In the genomic region with DNA sequence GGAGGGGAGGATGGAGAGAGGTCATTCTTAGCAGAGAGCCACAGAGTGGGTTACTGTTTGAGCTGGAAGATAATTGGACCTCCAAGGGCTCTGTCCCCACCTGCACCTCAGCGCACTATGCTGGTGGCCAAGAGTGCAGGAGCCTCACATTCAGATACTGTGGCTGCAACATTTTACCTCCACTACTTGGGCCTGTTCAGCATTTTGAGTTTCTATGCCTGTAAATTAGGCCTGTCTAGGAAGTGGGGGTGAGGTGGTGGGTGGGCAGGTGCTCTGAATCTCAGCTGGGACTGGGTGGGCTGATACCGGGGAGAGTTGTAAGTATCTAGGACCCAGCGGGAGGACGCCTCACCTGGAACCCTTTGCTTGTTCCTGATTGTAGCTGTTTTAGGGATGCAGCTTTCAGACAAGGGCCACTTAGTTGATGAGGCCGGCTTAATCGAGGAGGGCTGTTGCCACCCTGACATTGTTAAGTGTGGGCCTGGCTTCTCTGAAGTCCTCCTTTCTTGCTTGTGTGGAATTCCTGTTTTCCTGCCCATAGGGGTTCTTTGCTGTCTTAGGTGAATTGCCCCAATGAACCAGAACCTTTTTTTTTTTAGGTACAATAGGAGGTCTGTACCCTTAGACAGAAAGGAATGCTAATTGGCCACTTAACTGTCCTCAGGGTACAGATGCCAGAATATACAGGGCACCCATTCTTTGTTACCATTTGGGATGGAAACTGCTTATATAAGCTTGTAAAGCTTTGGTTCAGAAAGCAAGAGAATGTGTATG, we compare ENCODE assay signal across 9 cellular contexts.
A peak's percentile ranks its signal among the peaks of the same experiment; 100 is the strongest.
DNase-seq lines count a peak whose midpoint lies in the region; ATAC-seq and TF ChIP-seq lines count a peak whose summit lies in the region.
"Had no signal": no experiment of that assay in that cellular context is flagged by ENCODE, and none has a peak within 500 bp of the region (broad histone marks: within the 10 kb centered on the region; RNA-seq: fewer than 3 reads in every experiment).

No MANE protein-coding gene starts in this region.

- no peak for TF ChIP-seq EP300 in suprapubic skin (IDR thresholded peaks at IDR 0.05)

- no peaks in the 10 kb centered on the region for H3K27me3 Mint-ChIP-seq in activated CD4-positive, alpha-beta T cell treated with anti-CD3 and anti-CD28 coated beads, Interleukin-2, amount 10 ng/mL, durations not matched to agents 24 days and 14 days
- H3K27me3 Mint-ChIP-seq in activated T-helper 1 cell treated with anti-CD3 and anti-CD28 coated beads, Interleukin-12 subunit alpha, Interleukin-12 subunit beta, Interleukin-2, Interleukin-4 antibody, amounts not matched to agents 30 ng/mL and 10 ng/mL and 1 ng/mL, durations not matched to agents 14 hours and 24 hours and 36 hours (ENCODE audit: insufficient read depth), result no peaks in the 10 kb centered on the region

- H3K9me3 ChIP-seq in left lung, result no peaks in the 10 kb centered on the region
- no peaks in the 10 kb centered on the region for H3K9me3 ChIP-seq in suprapubic skin

- no peaks in the 10 kb centered on the region for H3K9me3 Mint-ChIP-seq in activated CD4-positive, alpha-beta T cell treated with anti-CD3 and anti-CD28 coated beads, Interleukin-2, amount 10 ng/mL, durations not matched to agents 24 days and 14 days
- no peaks in the 10 kb centered on the region for H3K9me3 Mint-ChIP-seq in activated T-helper 1 cell treated with anti-CD3 and anti-CD28 coated beads, Interleukin-12 subunit alpha, Interleukin-12 subunit beta, Interleukin-2, Interleukin-4 antibody, amounts not matched to agents 30 ng/mL and 10 ng/mL and 1 ng/mL, durations not matched to agents 14 hours and 24 hours and 36 hours

- WGBS in suprapubic skin, result 89% methylated on average over 6 of the region's 6 CpGs

- peaks cover 52 to 72% of the 10 kb centered on the region in 2 donors for H3K4me1 ChIP-seq in left lung
- peaks cover 84% of the 10 kb centered on the region for H3K4me1 ChIP-seq in suprapubic skin

- intact Hi-C loops in activated CD4-positive, alpha-beta T cell treated with anti-CD3 and anti-CD28 coated beads, Interleukin-2, amount 10 ng/mL, durations not matched to agents 24 days and 14 days (cut with micrococcal nuclease), result loop anchor here (5.0 kb wide), 1 partner anchor 82 kb away; a partner anchor contains a TSS
- intact Hi-C loops in activated T-helper 1 cell treated with anti-CD3 and anti-CD28 coated beads, Interleukin-12 subunit alpha, Interleukin-12 subunit beta, Interleukin-2, Interleukin-4 antibody, amounts not matched to agents 30 ng/mL and 10 ng/mL and 1 ng/mL, durations not matched to agents 14 hours and 24 hours and 36 hours (cut with micrococcal nuclease), result loop anchor here (5.0 kb wide), 1 partner anchor 127 kb away; no protein-coding TSS in a partner anchor
- intact Hi-C loops in left lung (cut with DNase I), result no loop called here

- H3K36me3 ChIP-seq in left lung (no peaks in the 10 kb centered on the region), suprapubic skin (no peaks in the 10 kb centered on the region)

- ATAC-seq in left lung, result no peak
- ATAC-seq in GM19463 (IDR thresholded peaks at IDR 0.05; ENCODE audit: unreplicated experiment), result no peak

- peak overlapping the region; percentile 93 for H3K27ac Mint-ChIP-seq in activated CD4-positive, alpha-beta T cell treated with anti-CD3 and anti-CD28 coated beads, Interleukin-2, amount 10 ng/mL, durations not matched to agents 24 days and 14 days
- H3K27ac Mint-ChIP-seq in activated T-helper 1 cell treated with anti-CD3 and anti-CD28 coated beads, Interleukin-12 subunit alpha, Interleukin-12 subunit beta, Interleukin-2, Interleukin-4 antibody, amounts not matched to agents 30 ng/mL and 10 ng/mL and 1 ng/mL, durations not matched to agents 14 hours and 24 hours and 36 hours, result peak overlapping the region; percentile 97

- TF ChIP-seq POLR2A in suprapubic skin (IDR thresholded peaks at IDR 0.05), result no peak

- H3K4me3 Mint-ChIP-seq in activated CD4-positive, alpha-beta T cell treated with anti-CD3 and anti-CD28 coated beads, Interleukin-2, amount 10 ng/mL, durations not matched to agents 24 days and 14 days, result peak overlapping the region; percentile 73
- H3K4me3 Mint-ChIP-seq in activated T-helper 1 cell treated with anti-CD3 and anti-CD28 coated beads, Interleukin-12 subunit alpha, Interleukin-12 subunit beta, Interleukin-2, Interleukin-4 antibody, amounts not matched to agents 30 ng/mL and 10 ng/mL and 1 ng/mL, durations not matched to agents 14 hours and 24 hours and 36 hours, result peak overlapping the region; percentile 57

- H3K4me1 Mint-ChIP-seq in activated CD4-positive, alpha-beta T cell treated with anti-CD3 and anti-CD28 coated beads, Interleukin-2, amount 10 ng/mL, durations not matched to agents 24 days and 14 days, result peaks cover 75% of the 10 kb centered on the region
- peaks cover 88% of the 10 kb centered on the region for H3K4me1 Mint-ChIP-seq in activated T-helper 1 cell treated with anti-CD3 and anti-CD28 coated beads, Interleukin-12 subunit alpha, Interleukin-12 subunit beta, Interleukin-2, Interleukin-4 antibody, amounts not matched to agents 30 ng/mL and 10 ng/mL and 1 ng/mL, durations not matched to agents 14 hours and 24 hours and 36 hours (ENCODE audit: low read depth)

- DNase-seq in activated CD4-positive, alpha-beta T cell treated with anti-CD3 and anti-CD28 coated beads, Interleukin-2, amount 10 ng/mL, durations not matched to agents 24 days and 14 days, result no peak
- DNase-seq in activated CD4-positive, alpha-beta T cell treated with anti-CD3 and anti-CD28 coated beads for 4 hours, result no peak
- no peak for DNase-seq in activated T-helper 1 cell treated with anti-CD3 and anti-CD28 coated beads, Interleukin-12 subunit alpha, Interleukin-12 subunit beta, Interleukin-2, Interleukin-4 antibody, amounts not matched to agents 30 ng/mL and 10 ng/mL and 1 ng/mL, durations not matched to agents 14 hours and 24 hours and 36 hours (ENCODE audit: low spot score)
- DNase-seq in left lung (no peak), suprapubic skin (ENCODE audit: low spot score in 2 of 2) (no peak), SHP77 (lab: John Stamatoyannopoulos, UW) (no peak)
- DNase-seq in stimulated activated CD4-positive, alpha-beta T cell treated with anti-CD3 and anti-CD28 coated beads, Interleukin-12 subunit alpha, Interleukin-12 subunit beta, amount 100 ng/mL, for 4 hours, result no peak
- DNase-seq: activated gamma-delta T cell treated with Interleukin-2 at 50 U/mL for 16 hours had no signal

- H3K27ac ChIP-seq in left lung, result peak overlapping the region; percentile 65 to 78
- peak overlapping the region; percentile 32 for H3K27ac ChIP-seq in suprapubic skin

- H3K27me3 ChIP-seq in left lung (no peaks in the 10 kb centered on the region), suprapubic skin (no peaks in the 10 kb centered on the region)

- TF ChIP-seq CTCF in left lung (IDR thresholded peaks at IDR 0.05) (no peak), suprapubic skin (IDR thresholded peaks at IDR 0.05) (no peak)

- peaks cover 26% of the 10 kb centered on the region for H3K36me3 Mint-ChIP-seq in activated CD4-positive, alpha-beta T cell treated with anti-CD3 and anti-CD28 coated beads, Interleukin-2, amount 10 ng/mL, durations not matched to agents 24 days and 14 days (ENCODE audit: low read depth)
- peaks cover 33% of the 10 kb centered on the region for H3K36me3 Mint-ChIP-seq in activated T-helper 1 cell treated with anti-CD3 and anti-CD28 coated beads, Interleukin-12 subunit alpha, Interleukin-12 subunit beta, Interleukin-2, Interleukin-4 antibody, amounts not matched to agents 30 ng/mL and 10 ng/mL and 1 ng/mL, durations not matched to agents 14 hours and 24 hours and 36 hours (ENCODE audit: low read depth)

- no peak overlapping the region for H3K4me3 ChIP-seq in left lung
- no peak overlapping the region for H3K4me3 ChIP-seq in suprapubic skin

Comparison
In these comparisons a context has a peak if more than half of its experiments do, and no peak if none do; other contexts are left out.
1. intact Hi-C loops: an anchor here in activated CD4-positive, alpha-beta T cell treated with anti-CD3 and anti-CD28 coated beads, Interleukin-2, amount 10 ng/mL, durations not matched to agents 24 days and 14 days (5.0 kb wide) and activated T-helper 1 cell treated with anti-CD3 and anti-CD28 coated beads, Interleukin-12 subunit alpha, Interleukin-12 subunit beta, Interleukin-2, Interleukin-4 antibody, amounts not matched to agents 30 ng/mL and 10 ng/mL and 1 ng/mL, durations not matched to agents 14 hours and 24 hours and 36 hours (5.0 kb wide); none called in left lung.